In genomic region chr10:113680172-113681111, GRCh38 we compare ENCODE assay signal across 8 cellular contexts. TPM values are rescaled to one million over a fixed set of nuclear protein-coding genes. Genes with fewer than 3 reads are reported as not detected.
DNase-seq lines count a peak whose midpoint lies in the region; ATAC-seq and TF ChIP-seq lines count a peak whose summit lies in the region.

No MANE protein-coding gene starts in this region.

- DNase-seq in AG09309 (ENCODE audit: low read depth) (no peak), OCI-LY7 (ENCODE audit: low spot score) (peak; percentile 48), occipital lobe (lab: John Stamatoyannopoulos, UW) (peak; percentile 4), NCI-H1694 (lab: John Stamatoyannopoulos, UW) (no peak)
- DNase-seq in activated naive CD4-positive, alpha-beta T cell treated with Interleukin-2 at 50 U/mL for 16 hours, result peak; percentile 32

- no peaks in the 10 kb centered on the region for H4K20me1 ChIP-seq in OCI-LY7 (ENCODE audit: insufficient read depth, low read length)

- no peak for TF ChIP-seq EP300 in gastroesophageal sphincter (IDR thresholded peaks at IDR 0.05)

- H3K4me1 ChIP-seq in OCI-LY7 (ENCODE audit: insufficient read depth, low read length, poor library complexity, severe bottlenecking), result peaks cover 20% of the 10 kb centered on the region
- H3K4me1 ChIP-seq in gastroesophageal sphincter, result peaks cover 0 to 33% (median 3%) of the 10 kb centered on the region in 3 donors

- CTCF ChIA-PET in OCI-LY7 (lab: Charles Lee; ENCODE audit: unreplicated experiment), result no interaction called here

- no peak for TF ChIP-seq POLR2A in gastroesophageal sphincter (IDR thresholded peaks at IDR 0.05)

- TF ChIP-seq CTCF in AG09309 (IDR thresholded peaks at IDR 0.05; ENCODE audit: control insufficient read depth, insufficient read depth, low read depth, low read length, missing control alignments), result no peak
- TF ChIP-seq CTCF in OCI-LY7 (conservative IDR thresholded peaks at IDR 0.05; ENCODE audit: low read length), result no peak
- no peak for TF ChIP-seq CTCF in gastroesophageal sphincter (IDR thresholded peaks at IDR 0.05)

- POLR2A ChIA-PET in OCI-LY7 (lab: Charles Lee), result interaction anchor here (0.6 to 3.2 kb wide), 5 partner anchors 9 to 816 kb away, joined by 3 to 11 read pairs (median 3); no protein-coding TSS in a partner anchor

- ATAC-seq in GM18868 (IDR thresholded peaks at IDR 0.05; ENCODE audit: unreplicated experiment) (peak; percentile 31), HG03066 (IDR thresholded peaks at IDR 0.05; ENCODE audit: low read depth, unreplicated experiment) (peak; percentile 12), gastroesophageal sphincter (peak; percentile 33)

- WGBS in gastroesophageal sphincter (ENCODE audit: low coverage in 1 of 2), 2 donors, result 30% methylated on average over 6 of the region's 29 CpGs; no CpG with 5 or more reads in 1 of the 2 donors

- peak overlapping the region; percentile 99 for H3K4me3 ChIP-seq in AG09309 (ENCODE audit: control insufficient read depth, low read depth, low read length)
- H3K4me3 ChIP-seq in OCI-LY7 (ENCODE audit: low read depth, low read length, poor library complexity, severe bottlenecking), result peak overlapping the region; percentile 95
- H3K4me3 ChIP-seq in gastroesophageal sphincter, result peak overlapping the region; percentile 70 to 97

- H3K79me2 ChIP-seq in OCI-LY7 (ENCODE audit: insufficient read depth, low read depth, low read length), result peaks cover 21% of the 10 kb centered on the region; the same call in 1 of the 2 replicates

- no peaks in the 10 kb centered on the region for H3K27me3 ChIP-seq in gastroesophageal sphincter

- H3K27ac ChIP-seq in OCI-LY7 (ENCODE audit: low read depth, low read length, poor library complexity, severe bottlenecking) (peak overlapping the region; percentile 44), gastroesophageal sphincter (peak overlapping the region; percentile 77 to 99 (median 94))

- no peaks in the 10 kb centered on the region for H3K9me2 ChIP-seq in OCI-LY7 (ENCODE audit: insufficient read depth, low read length)

- peaks cover 12% of the 10 kb centered on the region; the same call in 1 of the 2 replicates for H3K9me3 ChIP-seq in OCI-LY7 (ENCODE audit: low read length)
- no peaks in the 10 kb centered on the region for H3K9me3 ChIP-seq in gastroesophageal sphincter

- peaks cover 8% of the 10 kb centered on the region for H3K36me3 ChIP-seq in OCI-LY7 (ENCODE audit: insufficient read depth, low read length)
- no peaks in the 10 kb centered on the region for H3K36me3 ChIP-seq in gastroesophageal sphincter

- no TSS peak for BruUV-seq in OCI-LY7 (replicated peaks; lab: Mats Ljungman, UMichigan)

- H3K4me2 ChIP-seq in OCI-LY7 (ENCODE audit: low read length), result peak overlapping the region; percentile 92

- intact Hi-C loops in OCI-LY7 (cut with micrococcal nuclease; ENCODE audit: unreplicated experiment), result loop anchor here (5.0 kb wide), 1 partner anchor 177 kb away; no protein-coding TSS in a partner anchor

- H2AFZ ChIP-seq in OCI-LY7 (ENCODE audit: low read length), result peak overlapping the region; percentile 93

RNA-seq across cellular contexts. Expression of gene CASP7, which starts 0.7 kb away (rescaled TPM):
- total RNA-seq in OCI-LY7 (2014; rRNA removed; shearing (Covaris generic)), result 16.5 and 17.4 TPM in 2 replicates
- total RNA-seq in OCI-LY7 (2022), result 14.8 TPM in 2 replicates
- 10 to 100 TPM; 13.7 to 29.2 (median 20.1) TPM for total RNA-seq in gastroesophageal sphincter
- 3.9 TPM for total RNA-seq in occipital lobe

RNA-seq across cellular contexts. Expression of gene NRAP, which starts 16.6 kb away (rescaled TPM):
- not detected in 2 replicates for total RNA-seq in OCI-LY7 (2014; rRNA removed; shearing (Covaris generic))
- total RNA-seq in OCI-LY7 (2022) (not detected in 2 replicates), gastroesophageal sphincter (under 1 TPM in 1 of 4 donors, not detected in 3; under 0.01 TPM), occipital lobe (0.31 TPM)

Comparison
In these comparisons a context has a peak if more than half of its experiments do, and no peak if none do; other contexts are left out.
1. DNase-seq: peak in OCI-LY7 (single experiment), activated naive CD4-positive, alpha-beta T cell treated with Interleukin-2 at 50 U/mL for 16 hours (single experiment) and occipital lobe (single experiment); none in AG09309 (single experiment) and NCI-H1694 (single experiment).
2. Peak in every context shown above with its lines, with median percentiles within 50 percentile points of each other: H3K4me3 ChIP-seq and ATAC-seq.